Comparison of ENCODE assay signal across 1 cellular context in the genomic region with DNA sequence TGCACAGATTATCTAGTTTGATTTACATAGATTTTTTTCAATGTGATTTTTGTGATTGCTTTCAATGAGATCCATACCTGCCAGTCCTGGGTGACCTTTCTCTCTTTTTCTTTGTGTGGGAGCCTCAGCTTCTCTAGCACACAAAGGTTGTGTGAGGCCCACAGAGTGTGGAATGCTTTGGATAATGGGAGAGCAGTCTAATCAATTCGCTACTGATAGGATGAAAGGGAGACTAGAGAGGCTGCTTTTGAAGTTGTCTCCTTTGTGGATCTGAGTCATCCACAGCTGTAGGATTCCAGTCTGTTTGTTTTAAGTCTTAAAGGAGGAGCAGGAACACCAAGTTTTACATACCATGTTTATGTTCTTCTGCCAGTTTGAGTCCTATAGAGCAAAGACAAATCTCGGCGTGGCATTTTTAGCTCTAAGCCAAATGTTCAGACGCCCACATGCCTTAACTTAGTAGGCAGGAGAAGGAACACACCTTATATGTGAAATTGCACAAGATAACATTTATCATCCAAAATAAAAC.
A peak's percentile ranks its signal among the peaks of the same experiment; 100 is the strongest.
TF ChIP-seq lines count a peak whose summit lies in the region.

No MANE protein-coding gene starts in this region.

TF ChIP-seq in HepG2, 621 proteins besides CTCF, POLR2A, EP300 and RAD21 (continued from another document and continues in another):
- TF ChIP-seq ZNF710 (CRISPR knock-in tag; IDR thresholded peaks at IDR 0.05; ENCODE audit: borderline replicate concordance) = peak; percentile 82
- no peak for TF ChIP-seq AGO2 (optimal IDR thresholded peaks at IDR 0.05; ENCODE audit: low read depth, low read length)
- peak; percentile 92; the same call in 1 of the 2 replicates for TF ChIP-seq MIER3 (CRISPR knock-in tag; IDR thresholded peaks at IDR 0.05; ENCODE audit: borderline replicate concordance)
- TF ChIP-seq, protein P1, sequence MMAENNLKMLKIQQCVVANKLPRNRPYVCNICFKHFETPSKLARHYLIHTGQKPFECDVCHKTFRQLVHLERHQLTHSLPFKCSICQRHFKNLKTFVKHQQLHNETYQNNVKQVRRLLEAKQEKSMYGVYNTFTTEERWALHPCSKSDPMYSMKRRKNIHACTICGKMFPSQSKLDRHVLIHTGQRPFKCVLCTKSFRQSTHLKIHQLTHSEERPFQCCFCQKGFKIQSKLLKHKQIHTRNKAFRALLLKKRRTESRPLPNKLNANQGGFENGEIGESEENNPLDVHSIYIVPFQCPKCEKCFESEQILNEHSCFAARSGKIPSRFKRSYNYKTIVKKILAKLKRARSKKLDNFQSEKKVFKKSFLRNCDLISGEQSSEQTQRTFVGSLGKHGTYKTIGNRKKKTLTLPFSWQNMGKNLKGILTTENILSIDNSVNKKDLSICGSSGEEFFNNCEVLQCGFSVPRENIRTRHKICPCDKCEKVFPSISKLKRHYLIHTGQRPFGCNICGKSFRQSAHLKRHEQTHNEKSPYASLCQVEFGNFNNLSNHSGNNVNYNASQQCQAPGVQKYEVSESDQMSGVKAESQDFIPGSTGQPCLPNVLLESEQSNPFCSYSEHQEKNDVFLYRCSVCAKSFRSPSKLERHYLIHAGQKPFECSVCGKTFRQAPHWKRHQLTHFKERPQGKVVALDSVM (CRISPR knock-in tag; IDR thresholded peaks at IDR 0.05) = no peak
- TF ChIP-seq ZNF563 (CRISPR knock-in tag; IDR thresholded peaks at IDR 0.05) = no peak
- no peak for TF ChIP-seq ZNF20 (CRISPR knock-in tag; IDR thresholded peaks at IDR 0.05)
- TF ChIP-seq SMARCE1 (IDR thresholded peaks at IDR 0.05; ENCODE audit: borderline replicate concordance) = peak; percentile 57; the same call in 1 of the 2 replicates
- TF ChIP-seq, protein P2, sequence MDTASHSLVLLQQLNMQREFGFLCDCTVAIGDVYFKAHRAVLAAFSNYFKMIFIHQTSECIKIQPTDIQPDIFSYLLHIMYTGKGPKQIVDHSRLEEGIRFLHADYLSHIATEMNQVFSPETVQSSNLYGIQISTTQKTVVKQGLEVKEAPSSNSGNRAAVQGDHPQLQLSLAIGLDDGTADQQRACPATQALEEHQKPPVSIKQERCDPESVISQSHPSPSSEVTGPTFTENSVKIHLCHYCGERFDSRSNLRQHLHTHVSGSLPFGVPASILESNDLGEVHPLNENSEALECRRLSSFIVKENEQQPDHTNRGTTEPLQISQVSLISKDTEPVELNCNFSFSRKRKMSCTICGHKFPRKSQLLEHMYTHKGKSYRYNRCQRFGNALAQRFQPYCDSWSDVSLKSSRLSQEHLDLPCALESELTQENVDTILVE (CRISPR knock-in tag; IDR thresholded peaks at IDR 0.05) = peak; percentile 72; the same call in 1 of the 2 replicates
- TF ChIP-seq KDM3A (CRISPR knock-in tag; IDR thresholded peaks at IDR 0.05; ENCODE audit: low read depth) = peak; percentile 57; the same call in 1 of the 2 replicates
- TF ChIP-seq MXI1 (IDR thresholded peaks at IDR 0.05; ENCODE audit: borderline replicate concordance, low read depth, low read length) = no peak
- TF ChIP-seq ZNF430 (CRISPR knock-in tag; IDR thresholded peaks at IDR 0.05) = no peak
- no peak for TF ChIP-seq ZNF605 (CRISPR knock-in tag; IDR thresholded peaks at IDR 0.05)
- no peak for TF ChIP-seq ZNF777 (CRISPR knock-in tag; IDR thresholded peaks at IDR 0.05)
- no peak for TF ChIP-seq NFAT5 (CRISPR knock-in tag; IDR thresholded peaks at IDR 0.05)
- TF ChIP-seq GPBP1L1 (CRISPR knock-in tag; IDR thresholded peaks at IDR 0.05) = no peak
- no peak for TF ChIP-seq STAT5B (CRISPR knock-in tag; IDR thresholded peaks at IDR 0.05)
- TF ChIP-seq SNAPC2 (CRISPR knock-in tag; IDR thresholded peaks at IDR 0.05) = no peak
- 0 out of 2 replicates have a peak, but pooled peaks have one; percentile 35 for TF ChIP-seq PHF8 (CRISPR knock-in tag; IDR thresholded peaks at IDR 0.05)
- TF ChIP-seq ZMYM2 (CRISPR knock-in tag; IDR thresholded peaks at IDR 0.05) = no peak
- TF ChIP-seq CBX5 (CRISPR knock-in tag; IDR thresholded peaks at IDR 0.05; ENCODE audit: borderline replicate concordance) = peak; percentile 91; the same call in 1 of the 2 replicates
- TF ChIP-seq ZNF136 (CRISPR knock-in tag; IDR thresholded peaks at IDR 0.05; ENCODE audit: low read depth) = 0 out of 2 replicates have a peak, but pooled peaks have one; percentile 44
- no peak for TF ChIP-seq REXO4 (CRISPR knock-in tag; IDR thresholded peaks at IDR 0.05; ENCODE audit: borderline replicate concordance)
- TF ChIP-seq ZNF317 (CRISPR knock-in tag; IDR thresholded peaks at IDR 0.05) = no peak
- no peak for TF ChIP-seq FOXA1 (IDR thresholded peaks at IDR 0.05)
- TF ChIP-seq FOXA1 (CRISPR knock-in tag; IDR thresholded peaks at IDR 0.05) = peak; percentile 89
- TF ChIP-seq ZKSCAN1 (IDR thresholded peaks at IDR 0.05; ENCODE audit: low read length) = 0 out of 2 replicates have a peak, but pooled peaks have one; percentile 27
- peak; percentile 97 for TF ChIP-seq HMG20A (CRISPR knock-in tag; IDR thresholded peaks at IDR 0.05; ENCODE audit: borderline replicate concordance)
- TF ChIP-seq ZNF296 (CRISPR knock-in tag; conservative IDR thresholded peaks at IDR 0.05) = no peak
- TF ChIP-seq ATF7-NPFF (CRISPR knock-in tag; IDR thresholded peaks at IDR 0.05; ENCODE audit: low read depth) = no peak
- no peak for TF ChIP-seq RAD51 (IDR thresholded peaks at IDR 0.05; ENCODE audit: borderline replicate concordance)
- TF ChIP-seq HCFC1 (IDR thresholded peaks at IDR 0.05; ENCODE audit: low read depth, low read length) = no peak
- no peak for TF ChIP-seq IKZF4 (CRISPR knock-in tag; IDR thresholded peaks at IDR 0.05; ENCODE audit: borderline replicate concordance, low read depth, not compliant biosample characterization)
- no peak for TF ChIP-seq ZBTB38 (CRISPR knock-in tag; IDR thresholded peaks at IDR 0.05)
- no peak for TF ChIP-seq ZFP91 (CRISPR knock-in tag; IDR thresholded peaks at IDR 0.05; ENCODE audit: borderline replicate concordance)
- TF ChIP-seq, protein P3, sequence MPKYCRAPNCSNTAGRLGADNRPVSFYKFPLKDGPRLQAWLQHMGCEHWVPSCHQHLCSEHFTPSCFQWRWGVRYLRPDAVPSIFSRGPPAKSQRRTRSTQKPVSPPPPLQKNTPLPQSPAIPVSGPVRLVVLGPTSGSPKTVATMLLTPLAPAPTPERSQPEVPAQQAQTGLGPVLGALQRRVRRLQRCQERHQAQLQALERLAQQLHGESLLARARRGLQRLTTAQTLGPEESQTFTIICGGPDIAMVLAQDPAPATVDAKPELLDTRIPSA (CRISPR knock-in tag; IDR thresholded peaks at IDR 0.05; ENCODE audit: borderline replicate concordance) = no peak
- no peak for TF ChIP-seq KDM5B (CRISPR knock-in tag; IDR thresholded peaks at IDR 0.05; ENCODE audit: borderline replicate concordance)
- peak; percentile 33; the same call in 1 of the 2 replicates for TF ChIP-seq NKX3-1 (CRISPR knock-in tag; IDR thresholded peaks at IDR 0.05)
- TF ChIP-seq, protein P4, sequence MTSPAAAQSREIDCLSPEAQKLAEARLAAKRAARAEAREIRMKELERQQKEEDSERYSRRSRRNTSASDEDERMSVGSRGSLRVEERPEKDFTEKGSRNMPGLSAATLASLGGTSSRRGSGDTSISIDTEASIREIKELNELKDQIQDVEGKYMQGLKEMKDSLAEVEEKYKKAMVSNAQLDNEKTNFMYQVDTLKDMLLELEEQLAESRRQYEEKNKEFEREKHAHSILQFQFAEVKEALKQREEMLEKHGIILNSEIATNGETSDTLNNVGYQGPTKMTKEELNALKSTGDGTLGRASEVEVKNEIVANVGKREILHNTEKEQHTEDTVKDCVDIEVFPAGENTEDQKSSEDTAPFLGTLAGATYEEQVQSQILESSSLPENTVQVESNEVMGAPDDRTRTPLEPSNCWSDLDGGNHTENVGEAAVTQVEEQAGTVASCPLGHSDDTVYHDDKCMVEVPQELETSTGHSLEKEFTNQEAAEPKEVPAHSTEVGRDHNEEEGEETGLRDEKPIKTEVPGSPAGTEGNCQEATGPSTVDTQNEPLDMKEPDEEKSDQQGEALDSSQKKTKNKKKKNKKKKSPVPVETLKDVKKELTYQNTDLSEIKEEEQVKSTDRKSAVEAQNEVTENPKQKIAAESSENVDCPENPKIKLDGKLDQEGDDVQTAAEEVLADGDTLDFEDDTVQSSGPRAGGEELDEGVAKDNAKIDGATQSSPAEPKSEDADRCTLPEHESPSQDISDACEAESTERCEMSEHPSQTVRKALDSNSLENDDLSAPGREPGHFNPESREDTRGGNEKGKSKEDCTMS (CRISPR knock-in tag; conservative IDR thresholded peaks at IDR 0.05) = no peak
- TF ChIP-seq NONO (IDR thresholded peaks at IDR 0.05) = no peak
- TF ChIP-seq NONO (CRISPR knock-in tag; conservative IDR thresholded peaks at IDR 0.05) = 0 out of 2 replicates have a peak, but pooled peaks have one; percentile 19
- TF ChIP-seq POGZ (CRISPR knock-in tag; IDR thresholded peaks at IDR 0.05) = no peak; the same call in 1 of the 2 replicates
- peak; percentile 75 for TF ChIP-seq SMAD3 (CRISPR knock-in tag; IDR thresholded peaks at IDR 0.05)
- peak; percentile 72 for TF ChIP-seq BHLHE40 (IDR thresholded peaks at IDR 0.05; ENCODE audit: low read length)
- TF ChIP-seq YEATS2 (CRISPR knock-in tag; IDR thresholded peaks at IDR 0.05; ENCODE audit: borderline replicate concordance) = no peak
- TF ChIP-seq ZNF567 (CRISPR knock-in tag; IDR thresholded peaks at IDR 0.05; ENCODE audit: borderline replicate concordance) = no peak
- no peak for TF ChIP-seq ELF4 (CRISPR knock-in tag; IDR thresholded peaks at IDR 0.05; ENCODE audit: borderline replicate concordance)
